Comparison of ENCODE assay signal across 1 cellular context in genomic region chr6:53359088-53359842, GRCh38.
TF ChIP-seq lines count a peak whose summit lies in the region.

No MANE protein-coding gene starts in this region.

TF ChIP-seq in GM12878, 131 proteins besides CTCF, POLR2A, EP300 and RAD21 (continued from another document):
- TF ChIP-seq E2F8 (IDR thresholded peaks at IDR 0.05; ENCODE audit: low read depth, partially characterized antibody) (no peak), HDAC2 (IDR thresholded peaks at IDR 0.05) (no peak), NKRF (conservative IDR thresholded peaks at IDR 0.05) (peak; percentile 35; the same call in 1 of the 2 replicates), KDM1A (IDR thresholded peaks at IDR 0.05; ENCODE audit: borderline replicate concordance) (no peak), RCOR1 (conservative IDR thresholded peaks at IDR 0.05; ENCODE audit: low read depth, low read length) (no peak), PAX5 (IDR thresholded peaks at IDR 0.05; ENCODE audit: borderline replicate concordance, low read depth, low read length) (0 out of 2 replicates have a peak, but pooled peaks have one; percentile 15), MXI1 (IDR thresholded peaks at IDR 0.05; ENCODE audit: low read depth, low read length) (no peak), CBX3 (IDR thresholded peaks at IDR 0.05; ENCODE audit: borderline replicate concordance, low read depth) (no peak), SUPT20H (IDR thresholded peaks at IDR 0.05; ENCODE audit: borderline replicate concordance, control insufficient read depth, low read depth, low read length) (no peak), CREB1 (IDR thresholded peaks at IDR 0.05; ENCODE audit: low read depth) (peak; percentile 66), IRF4 (IDR thresholded peaks at IDR 0.05; ENCODE audit: low read depth, low read length) (no peak), IKZF2 (IDR thresholded peaks at IDR 0.05) (peak; percentile 77 to 81), RBBP5 (conservative IDR thresholded peaks at IDR 0.05) (no peak), SMAD1 (IDR thresholded peaks at IDR 0.05; ENCODE audit: low read depth, partially characterized antibody) (peak; percentile 51), ZSCAN29 (IDR thresholded peaks at IDR 0.05) (no peak), HSF1 (IDR thresholded peaks at IDR 0.05; ENCODE audit: low read depth, low read length) (no peak), NFXL1 (IDR thresholded peaks at IDR 0.05; ENCODE audit: borderline replicate concordance) (no peak), WRNIP1 (IDR thresholded peaks at IDR 0.05; ENCODE audit: borderline replicate concordance, low read depth, low read length) (no peak), ELK1 (IDR thresholded peaks at IDR 0.05; ENCODE audit: low read depth, low read length) (no peak), RB1 (IDR thresholded peaks at IDR 0.05; ENCODE audit: borderline replicate concordance) (peak; percentile 56; the same call in 1 of the 2 replicates), ZNF24 (IDR thresholded peaks at IDR 0.05) (0 out of 2 replicates have a peak, but pooled peaks have one; percentile 34), CUX1 (IDR thresholded peaks at IDR 0.05; ENCODE audit: insufficient replicate concordance, low read depth, low read length) (no peak), ZNF274 (IDR thresholded peaks at IDR 0.05; ENCODE audit: insufficient read depth, insufficient read length) (no peak), RFX5 (IDR thresholded peaks at IDR 0.05; ENCODE audit: low read depth, low read length) (peak; percentile 41; the same call in 1 of the 2 replicates), REST (IDR thresholded peaks at IDR 0.05; ENCODE audit: low read depth, low read length) (0 out of 2 replicates have a peak, but pooled peaks have one; percentile 19), BCL11A (IDR thresholded peaks at IDR 0.05; ENCODE audit: low read depth, low read length) (no peak), TCF12 (IDR thresholded peaks at IDR 0.05; ENCODE audit: low read depth, low read length) (no peak), MEF2B (IDR thresholded peaks at IDR 0.05; ENCODE audit: partially characterized antibody, poor library complexity, severe bottlenecking) (peak; percentile 31), RELA (IDR thresholded peaks at IDR 0.05; ENCODE audit: borderline replicate concordance, partially characterized antibody) (peak; percentile 78), RELB (IDR thresholded peaks at IDR 0.05; ENCODE audit: low read depth) (peak; percentile 81), CEBPZ (IDR thresholded peaks at IDR 0.05; ENCODE audit: low read depth, low read length) (no peak), ZNF622 (IDR thresholded peaks at IDR 0.05) (no peak), POU2F2 (IDR thresholded peaks at IDR 0.05; ENCODE audit: borderline replicate concordance, low read depth, low read length) (no peak), SMC3 (IDR thresholded peaks at IDR 0.05; ENCODE audit: borderline replicate concordance, low read length) (no peak), NBN (IDR thresholded peaks at IDR 0.05) (peak; percentile 70), TAF1 (IDR thresholded peaks at IDR 0.05; ENCODE audit: borderline replicate concordance, low read depth, low read length) (no peak), POLR2AphosphoS5 (IDR thresholded peaks at IDR 0.05; ENCODE audit: low read length) (peak; percentile 68; the same call in 1 of the 2 replicates)
TF ChIP-seq in GM12878: peak in this region for 42.
